In genomic region chr9:102832814-102833213, GRCh38 we compare ENCODE assay signal across 33 cellular contexts.
"Had no signal": no experiment of that assay in that cellular context is flagged by ENCODE, and none has a peak within 500 bp of the region (broad histone marks: within the 10 kb centered on the region; RNA-seq: fewer than 3 reads in every experiment).

No MANE protein-coding gene starts in this region.

- DNase-seq: activated CD4-positive, alpha-beta T cell treated with anti-CD3 and anti-CD28 coated beads for 36 hours; activated CD4-positive, alpha-beta T cell treated with anti-CD3 and anti-CD28 coated beads, Interleukin-2, amount 10 ng/mL, durations not matched to agents 7 days and 5 days; activated CD4-positive, alpha-beta T cell treated with anti-CD3 and anti-CD28 coated beads, Interleukin-2, amount 50 U/mL, for 48 hours; activated CD8-positive, alpha-beta memory T cell treated with anti-CD3 and anti-CD28 coated beads for 24 hours; activated CD8-positive, alpha-beta memory T cell treated with anti-CD3 and anti-CD28 coated beads, Interleukin-2, amount 10 ng/mL, durations not matched to agents 7 days and 5 days; activated CD8-positive, alpha-beta memory T cell treated with anti-CD3 and anti-CD28 coated beads, Interleukin-2, amount 50 U/mL, for 48 hours; activated effector memory CD4-positive, alpha-beta T cell treated with anti-CD3 and anti-CD28 coated beads, Interleukin-2, amount 50 U/mL, for 16 hours; activated naive CD4-positive, alpha-beta T cell treated with Interleukin-2 at 50 U/mL for 16 hours; activated naive CD8-positive, alpha-beta T cell treated with anti-CD3 and anti-CD28 coated beads, Interleukin-2, amount 10 ng/mL, durations not matched to agents 7 days and 5 days; activated T-cell treated with anti-CD3 and anti-CD28 coated beads, Interleukin-2, amount 50 U/mL, for 48 hours; amygdala; NCI-H1105; NCI-H1417 treated with DMSO at 0.1 percent for 48 hours; NCI-H187 treated with DMSO at 0.1 percent for 48 hours; NCI-H2081; NCI-H2171 treated with DMSO at 0.1 percent for 48 hours; NCI-H226; NCI-H446 treated with DMSO at 0.1 percent for 48 hours; NCI-H524; NK-92 treated with Interleukin-12 subunit alpha and Interleukin-12 subunit beta, amount 100 ng/mL, for 24 hours; PC-9; SIG-M5 had no signal

- H3K4me1 Mint-ChIP-seq: activated CD4-positive, alpha-beta T cell treated with anti-CD3 and anti-CD28 coated beads for 36 hours; activated CD4-positive, alpha-beta T cell treated with anti-CD3 and anti-CD28 coated beads, Interleukin-2, amount 10 ng/mL, durations not matched to agents 7 days and 5 days; activated CD8-positive, alpha-beta memory T cell treated with anti-CD3 and anti-CD28 coated beads, Interleukin-2, amount 10 ng/mL, durations not matched to agents 7 days and 5 days; activated naive CD4-positive, alpha-beta T cell treated with anti-CD3 and anti-CD28 coated beads, Interleukin-2, amount 50 U/mL, for 24 hours; activated naive CD8-positive, alpha-beta T cell treated with anti-CD3 and anti-CD28 coated beads, Interleukin-2, amount 10 ng/mL, durations not matched to agents 7 days and 5 days; central memory CD8-positive, alpha-beta T cell; WTC11 had no signal

- H3K4me3 ChIP-seq: ascending aorta, cardiac muscle cell, PC-9 had no signal

- H3K27me3 Mint-ChIP-seq: activated CD4-positive, alpha-beta T cell treated with anti-CD3 and anti-CD28 coated beads for 36 hours; activated CD4-positive, alpha-beta T cell treated with anti-CD3 and anti-CD28 coated beads, Interleukin-2, amount 10 ng/mL, durations not matched to agents 7 days and 5 days; activated CD8-positive, alpha-beta memory T cell treated with anti-CD3 and anti-CD28 coated beads, Interleukin-2, amount 10 ng/mL, durations not matched to agents 7 days and 5 days; activated naive CD4-positive, alpha-beta T cell treated with anti-CD3 and anti-CD28 coated beads, Interleukin-2, amount 50 U/mL, for 24 hours; activated naive CD8-positive, alpha-beta T cell treated with anti-CD3 and anti-CD28 coated beads, Interleukin-2, amount 10 ng/mL, durations not matched to agents 7 days and 5 days; central memory CD8-positive, alpha-beta T cell had no signal

- H3K4me2 ChIP-seq: KMS-11, PC-9 had no signal

- ATAC-seq: activated CD4-positive, alpha-beta T cell treated with anti-CD3 and anti-CD28 coated beads for 36 hours; activated CD4-positive, CD25-positive, alpha-beta regulatory T cell treated with anti-CD3 and anti-CD28 coated beads, Interleukin-2, amount 50 U/mL, for 24 hours; activated CD8-positive, alpha-beta memory T cell treated with anti-CD3 and anti-CD28 coated beads, Interleukin-2, amount 10 ng/mL, durations not matched to agents 7 days and 5 days; Right ventricle myocardium inferior; WTC11 had no signal

- H3K4me3 Mint-ChIP-seq: activated CD4-positive, alpha-beta T cell treated with anti-CD3 and anti-CD28 coated beads for 36 hours; activated CD4-positive, alpha-beta T cell treated with anti-CD3 and anti-CD28 coated beads, Interleukin-2, amount 10 ng/mL, durations not matched to agents 7 days and 5 days; activated CD8-positive, alpha-beta memory T cell treated with anti-CD3 and anti-CD28 coated beads, Interleukin-2, amount 10 ng/mL, durations not matched to agents 7 days and 5 days; activated naive CD4-positive, alpha-beta T cell treated with anti-CD3 and anti-CD28 coated beads, Interleukin-2, amount 50 U/mL, for 24 hours; activated naive CD8-positive, alpha-beta T cell treated with anti-CD3 and anti-CD28 coated beads, Interleukin-2, amount 10 ng/mL, durations not matched to agents 7 days and 5 days; central memory CD8-positive, alpha-beta T cell; T-helper 1 cell treated with Interleukin-12 subunit alpha and Interleukin-12 subunit beta and Interleukin-4 antibody, amounts not matched to agents 30 μg/mL and 1 μg/mL, for 36 hours; T-helper 2 cell treated with Interferon-gamma antibody and Interleukin-4, amounts not matched to agents 5 μg/mL and 100 μg/mL, for 36 hours; WTC11 had no signal

- H3K9ac ChIP-seq: KMS-11 had no signal

- H3K9me3 Mint-ChIP-seq: activated CD4-positive, alpha-beta T cell treated with anti-CD3 and anti-CD28 coated beads, Interleukin-2, amount 10 ng/mL, durations not matched to agents 7 days and 5 days; activated naive CD4-positive, alpha-beta T cell treated with anti-CD3 and anti-CD28 coated beads, Interleukin-2, amount 50 U/mL, for 24 hours; activated naive CD8-positive, alpha-beta T cell treated with anti-CD3 and anti-CD28 coated beads, Interleukin-2, amount 10 ng/mL, durations not matched to agents 7 days and 5 days; T-helper 1 cell treated with Interleukin-12 subunit alpha and Interleukin-12 subunit beta and Interleukin-4 antibody, amounts not matched to agents 30 μg/mL and 1 μg/mL, for 36 hours; WTC11 had no signal

- H3K4me1 ChIP-seq: ascending aorta had no signal

- H3K36me3 Mint-ChIP-seq: activated CD8-positive, alpha-beta memory T cell treated with anti-CD3 and anti-CD28 coated beads, Interleukin-2, amount 10 ng/mL, durations not matched to agents 7 days and 5 days; activated naive CD4-positive, alpha-beta T cell treated with anti-CD3 and anti-CD28 coated beads, Interleukin-2, amount 50 U/mL, for 24 hours; activated naive CD8-positive, alpha-beta T cell treated with anti-CD3 and anti-CD28 coated beads, Interleukin-2, amount 10 ng/mL, durations not matched to agents 7 days and 5 days; WTC11 had no signal

- H3K27ac Mint-ChIP-seq: activated CD4-positive, alpha-beta T cell treated with anti-CD3 and anti-CD28 coated beads for 36 hours; activated CD4-positive, alpha-beta T cell treated with anti-CD3 and anti-CD28 coated beads, Interleukin-2, amount 10 ng/mL, durations not matched to agents 7 days and 5 days; activated CD8-positive, alpha-beta memory T cell treated with anti-CD3 and anti-CD28 coated beads, Interleukin-2, amount 10 ng/mL, durations not matched to agents 7 days and 5 days; activated naive CD4-positive, alpha-beta T cell treated with anti-CD3 and anti-CD28 coated beads, Interleukin-2, amount 50 U/mL, for 24 hours; activated naive CD8-positive, alpha-beta T cell treated with anti-CD3 and anti-CD28 coated beads, Interleukin-2, amount 10 ng/mL, durations not matched to agents 7 days and 5 days; T-helper 1 cell treated with Interleukin-12 subunit alpha and Interleukin-12 subunit beta and Interleukin-4 antibody, amounts not matched to agents 30 μg/mL and 1 μg/mL, for 36 hours; T-helper 2 cell treated with Interferon-gamma antibody and Interleukin-4, amounts not matched to agents 5 μg/mL and 100 μg/mL, for 36 hours; WTC11 had no signal

- H3K36me3 ChIP-seq: ascending aorta, cardiac muscle cell had no signal

- H3K9me3 ChIP-seq: ascending aorta had no signal

- H2AFZ ChIP-seq: PC-9 had no signal

- H3K27me3 ChIP-seq: ascending aorta, cardiac muscle cell had no signal

- H3K27ac ChIP-seq: ascending aorta, cardiac muscle cell, KMS-11, PC-9, RWPE1 had no signal
